11 cellular contexts compared by ENCODE assay signal in genomic region chr20:37897008-37897548, GRCh38. TPM values are rescaled to one million over a fixed set of nuclear protein-coding genes. Genes with fewer than 3 reads are reported as not detected.
DNase-seq lines count a peak whose midpoint lies in the region; ATAC-seq and TF ChIP-seq lines count a peak whose summit lies in the region.
"Had no signal": no experiment of that assay in that cellular context is flagged by ENCODE, and none has a peak within 500 bp of the region (broad histone marks: within the 10 kb centered on the region; RNA-seq: fewer than 3 reads in every experiment).

No MANE protein-coding gene starts in this region.

- no peaks in the 10 kb centered on the region for H3K79me2 ChIP-seq in PC-3 (ENCODE audit: low read length)

- H3K9me3 ChIP-seq in PC-3 (ENCODE audit: low read length), result no peaks in the 10 kb centered on the region

- CTCF ChIA-PET in PC-3 (lab: Charles Lee), result no interaction called here

- no peaks in the 10 kb centered on the region for H3K4me1 ChIP-seq in PC-3 (ENCODE audit: insufficient read depth, low read length)

- no peak for TF ChIP-seq POLR2A in erythroblast (IDR thresholded peaks at IDR 0.05; ENCODE audit: low read length)

- 0 out of 2 replicates have a peak, but pooled peaks have one; percentile 27 for TF ChIP-seq CTCF in PC-3 (conservative IDR thresholded peaks at IDR 0.05; ENCODE audit: low read depth, low read length)
- TF ChIP-seq CTCF in retinal pigment epithelial cell (conservative IDR thresholded peaks at IDR 0.05; ENCODE audit: low read depth, low read length), result peak; percentile 42

- no peak overlapping the region for H3K9ac ChIP-seq in PC-3 (ENCODE audit: low read length)

- H3K4me2 ChIP-seq in PC-3 (ENCODE audit: low read length), result no peak overlapping the region

- ATAC-seq in PC-3, result no peak
- no peak for ATAC-seq in HG03460 (IDR thresholded peaks at IDR 0.05; ENCODE audit: unreplicated experiment)

- DNase-seq in NCI-H1694 (lab: John Stamatoyannopoulos, UW) (peak; percentile 56), NCI-H1694 treated with DMSO at 0.1 percent for 48 hours (lab: John Stamatoyannopoulos, UW) (no peak), PC-3 (no peak), erythroblast (lab: John Stamatoyannopoulos, UW) (peak; percentile 21 to 24), retinal pigment epithelial cell (ENCODE audit: low read depth) (no peak), AG08395 (ENCODE audit: low spot score) (no peak), SKM-1 (lab: John Stamatoyannopoulos, UW; ENCODE audit: unreplicated experiment) (no peak)
- DNase-seq: activated CD4-positive, alpha-beta T cell treated with anti-CD3 and anti-CD28 coated beads for 4 hours; activated naive CD8-positive, alpha-beta T cell treated with anti-CD3 and anti-CD28 coated beads, Interleukin-2, amount 10 ng/mL, durations not matched to agents 7 days and 5 days; mammary epithelial cell had no signal

- no peaks in the 10 kb centered on the region for H3K9me2 ChIP-seq in PC-3 (replicated peaks; ENCODE audit: low read length)

- H3K27me3 ChIP-seq in PC-3 (ENCODE audit: low read length), result no peaks in the 10 kb centered on the region

- H3K4me3 ChIP-seq in PC-3 (ENCODE audit: low read length), result no peak overlapping the region
- H3K4me3 ChIP-seq in retinal pigment epithelial cell (ENCODE audit: low read length), result no peak overlapping the region

- no TSS peak for BruUV-seq in PC-3 (replicated peaks; lab: Mats Ljungman, UMichigan)

- no peaks in the 10 kb centered on the region for H3F3A ChIP-seq in PC-3 (ENCODE audit: low read length, unreplicated experiment)

- H4K20me1 ChIP-seq in PC-3 (ENCODE audit: low read length), result no peaks in the 10 kb centered on the region

- POLR2A ChIA-PET in PC-3 (lab: Charles Lee; ENCODE audit: unreplicated experiment), result no interaction called here

- no peaks in the 10 kb centered on the region for H3K36me3 ChIP-seq in PC-3 (ENCODE audit: low read depth, low read length)

- intact Hi-C loops in PC-3 (cut with micrococcal nuclease), result no loop called here

- no peak overlapping the region for H2AFZ ChIP-seq in PC-3 (ENCODE audit: low read length)

- no peak overlapping the region for H3K27ac ChIP-seq in PC-3 (ENCODE audit: low read length)

RNA-seq across cellular contexts. Expression of gene VSTM2L, which starts 5.8 kb away (rescaled TPM):
- total RNA-seq in PC-3 (2014; rRNA removed), result 45.8 and 56.4 TPM in 2 replicates
- total RNA-seq: activated naive CD8-positive, alpha-beta T cell treated with anti-CD3 and anti-CD28 coated beads, Interleukin-2, amount 10 ng/mL, durations not matched to agents 7 days and 5 days had no signal

Comparison
In these comparisons a context has a peak if more than half of its experiments do, and no peak if none do; other contexts are left out.
1. DNase-seq: peak in NCI-H1694 (single experiment) and erythroblast (2 of 2); none in NCI-H1694 treated with DMSO at 0.1 percent for 48 hours (single experiment), PC-3 (single experiment), retinal pigment epithelial cell (single experiment), AG08395 (single experiment) and SKM-1 (single experiment).